ENCODE assay signal across 8 cellular contexts in genomic region chr14:104665663-104666522, GRCh38. TPM values are rescaled to one million over a fixed set of nuclear protein-coding genes. Genes with fewer than 3 reads are reported as not detected.
A peak's percentile ranks its signal among the peaks of the same experiment; 100 is the strongest.
DNase-seq lines count a peak whose midpoint lies in the region; ATAC-seq and TF ChIP-seq lines count a peak whose summit lies in the region.

No MANE protein-coding gene starts in this region.

- H3K27me3 ChIP-seq in CD4-positive, CD25-positive, alpha-beta regulatory T cell (ENCODE audit: control insufficient read depth, insufficient read depth, low read length) = no peaks in the 10 kb centered on the region
- H3K27me3 ChIP-seq in right cardiac atrium (ENCODE audit: control insufficient read depth, insufficient read depth) = no peaks in the 10 kb centered on the region

- H3K9me3 Mint-ChIP-seq in CD4-positive, CD25-positive, alpha-beta regulatory T cell = no peaks in the 10 kb centered on the region
- no peaks in the 10 kb centered on the region for H3K9me3 Mint-ChIP-seq in activated T-helper 17 cell treated with anti-CD3 and anti-CD28 coated beads, Interleukin-2, amount 50 U/mL, for 72 hours

- WGBS in right cardiac atrium = 54% methylated on average over 27 of the region's 27 CpGs

- no peaks in the 10 kb centered on the region for H3K36me3 ChIP-seq in CD4-positive, CD25-positive, alpha-beta regulatory T cell (ENCODE audit: control insufficient read depth, insufficient read depth, low read length)

- peaks cover 13% of the 10 kb centered on the region for H3K27me3 Mint-ChIP-seq in CD4-positive, CD25-positive, alpha-beta regulatory T cell
- peaks cover 14% of the 10 kb centered on the region for H3K27me3 Mint-ChIP-seq in activated T-helper 17 cell treated with anti-CD3 and anti-CD28 coated beads, Interleukin-2, amount 50 U/mL, for 72 hours

- no peak overlapping the region for H3K4me3 ChIP-seq in CD4-positive, CD25-positive, alpha-beta regulatory T cell (ENCODE audit: low read depth, low read length)
- no peak overlapping the region for H3K4me3 ChIP-seq in right cardiac atrium (ENCODE audit: low read length)

- no peaks in the 10 kb centered on the region for H3K36me3 Mint-ChIP-seq in CD4-positive, CD25-positive, alpha-beta regulatory T cell
- no peaks in the 10 kb centered on the region for H3K36me3 Mint-ChIP-seq in activated T-helper 17 cell treated with anti-CD3 and anti-CD28 coated beads, Interleukin-2, amount 50 U/mL, for 72 hours (ENCODE audit: low read depth)

- H3K9me3 ChIP-seq in CD4-positive, CD25-positive, alpha-beta regulatory T cell (ENCODE audit: control insufficient read depth in 2 of 2, low read length in 2 of 2) = no peaks in the 10 kb centered on the region
- no peaks in the 10 kb centered on the region for H3K9me3 ChIP-seq in right cardiac atrium (ENCODE audit: control insufficient read depth, low read length)

- H3K4me1 ChIP-seq in CD4-positive, CD25-positive, alpha-beta regulatory T cell (ENCODE audit: control insufficient read depth, insufficient read depth, low read length, poor library complexity, severe bottlenecking) = peaks cover 13% of the 10 kb centered on the region
- peaks cover 2% of the 10 kb centered on the region for H3K4me1 ChIP-seq in right cardiac atrium (ENCODE audit: control insufficient read depth, insufficient read depth, low read length)

- 0 out of 2 replicates have a peak, but pooled peaks have one; percentile 7 for TF ChIP-seq CTCF in LNCAP (IDR thresholded peaks at IDR 0.05)

- ATAC-seq in CD4-positive, CD25-positive, alpha-beta regulatory T cell (ENCODE audit: low read depth in 2 of 2) = peak; percentile 92 to 93
- ATAC-seq in activated T-helper 17 cell treated with anti-CD3 and anti-CD28 coated beads, Interleukin-2, amount 50 U/mL, for 72 hours (replicated peaks) = peak; percentile 97
- ATAC-seq in right cardiac atrium (peak; percentile 78 to 85), sciatic nerve (peak; percentile 97), HG03196 (IDR thresholded peaks at IDR 0.05; ENCODE audit: unreplicated experiment) (no peak)

- peaks cover 4 to 24% (median 15%) of the 10 kb centered on the region in 4 donors for H3K4me1 Mint-ChIP-seq in CD4-positive, CD25-positive, alpha-beta regulatory T cell
- peaks cover 10% of the 10 kb centered on the region for H3K4me1 Mint-ChIP-seq in activated T-helper 17 cell treated with anti-CD3 and anti-CD28 coated beads, Interleukin-2, amount 50 U/mL, for 72 hours

- intact Hi-C loops in right cardiac atrium (cut with DNase I) = no loop called here
- intact Hi-C loops in sciatic nerve (cut with DNase I) = no loop called here

- peak overlapping the region; percentile 45 to 85 (median 74) for H3K27ac Mint-ChIP-seq in CD4-positive, CD25-positive, alpha-beta regulatory T cell
- H3K27ac Mint-ChIP-seq in activated T-helper 17 cell treated with anti-CD3 and anti-CD28 coated beads, Interleukin-2, amount 50 U/mL, for 72 hours = peak overlapping the region; percentile 51

- H3K4me3 Mint-ChIP-seq in CD4-positive, CD25-positive, alpha-beta regulatory T cell = peak overlapping the region in 2 of 4 donors; percentile 67 to 77
- peak overlapping the region; percentile 31 for H3K4me3 Mint-ChIP-seq in activated T-helper 17 cell treated with anti-CD3 and anti-CD28 coated beads, Interleukin-2, amount 50 U/mL, for 72 hours

- peak; percentile 24 to 78 (median 54) for DNase-seq in CD4-positive, CD25-positive, alpha-beta regulatory T cell
- peak in 2 of 3 donors; percentile 79 for DNase-seq in right cardiac atrium
- peak; percentile 88 for DNase-seq in sciatic nerve (ENCODE audit: low spot score)
- DNase-seq in mesenteric fat pad (ENCODE audit: low spot score) = no peak
- DNase-seq in NCI-H2196 (lab: John Stamatoyannopoulos, UW; ENCODE audit: unreplicated experiment) = no peak

- H3K27ac ChIP-seq in CD4-positive, CD25-positive, alpha-beta regulatory T cell (ENCODE audit: insufficient read depth, low read length, poor library complexity, severe bottlenecking) = peak overlapping the region; percentile 19
- H3K27ac ChIP-seq in right cardiac atrium (ENCODE audit: low read length) = no peak overlapping the region

RNA-seq across cellular contexts. Expression of gene INF2, which starts 23.5 kb away (rescaled TPM):
- total RNA-seq in CD4-positive, CD25-positive, alpha-beta regulatory T cell = 74.3 TPM
- 1 to 10 TPM; 4.2 to 8.9 (median 6.6) TPM for polyA plus RNA-seq in CD4-positive, CD25-positive, alpha-beta regulatory T cell
- total RNA-seq in activated T-helper 17 cell treated with anti-CD3 and anti-CD28 coated beads, Interleukin-2, amount 50 U/mL, for 72 hours = 10 to 100 TPM; 61.9 to 87.8 TPM
- total RNA-seq in right cardiac atrium = 10 to 100 TPM; 36.2 to 46.4 (median 42.3) TPM
- polyA plus RNA-seq in right cardiac atrium = 36.6 TPM
- total RNA-seq in sciatic nerve = 343 TPM
- total RNA-seq in mesenteric fat pad = 160 TPM

RNA-seq across cellular contexts. Expression of gene ADSS1, which starts 58.1 kb away (rescaled TPM):
- total RNA-seq in CD4-positive, CD25-positive, alpha-beta regulatory T cell = 1.9 TPM
- polyA plus RNA-seq in CD4-positive, CD25-positive, alpha-beta regulatory T cell = 1 to 10 TPM in 2 of 4 donors, under 1 TPM in 2; 0.10 to 1.7 (median 1.0) TPM
- total RNA-seq in activated T-helper 17 cell treated with anti-CD3 and anti-CD28 coated beads, Interleukin-2, amount 50 U/mL, for 72 hours = 1 to 10 TPM in 1 of 2 donors, under 1 TPM in 1; 0.91 to 2.4 TPM
- 100 to 1,000 TPM; 156 to 212 (median 188) TPM for total RNA-seq in right cardiac atrium
- 217 TPM for polyA plus RNA-seq in right cardiac atrium
- total RNA-seq in sciatic nerve = 11.5 TPM
- 5.2 TPM for total RNA-seq in mesenteric fat pad

Comparison
In these comparisons a context has a peak if more than half of its experiments do, and no peak if none do; other contexts are left out.
1. DNase-seq: peak in CD4-positive, CD25-positive, alpha-beta regulatory T cell (3 of 3), right cardiac atrium (2 of 3) and sciatic nerve (single experiment); none in mesenteric fat pad (single experiment) and NCI-H2196 (single experiment).
2. RNA of gene ADSS1, which starts 58.1 kb away (total RNA-seq): 156 to 212 TPM in right cardiac atrium; 11.5 TPM in sciatic nerve (single experiment), 5.2 TPM in mesenteric fat pad (single experiment), 0.91 to 2.4 TPM in activated T-helper 17 cell treated with anti-CD3 and anti-CD28 coated beads, Interleukin-2, amount 50 U/mL, for 72 hours and 1.9 TPM in CD4-positive, CD25-positive, alpha-beta regulatory T cell (single experiment); every median in the first group is over 10 times any median in the second.